In genomic region chr17:57559226-57559625, GRCh38 we compare ENCODE assay signal across 16 cellular contexts.
A peak's percentile ranks its signal among the peaks of the same experiment; 100 is the strongest.
DNase-seq lines count a peak whose midpoint lies in the region; ATAC-seq and TF ChIP-seq lines count a peak whose summit lies in the region.
"Had no signal": no experiment of that assay in that cellular context is flagged by ENCODE, and none has a peak within 500 bp of the region (broad histone marks: within the 10 kb centered on the region; RNA-seq: fewer than 3 reads in every experiment).

No MANE protein-coding gene starts in this region.

- in situ Hi-C loops in GM23248 (cut with MboI), result no loop called here

- no peaks in the 10 kb centered on the region for H3K79me2 ChIP-seq in GM23248 (ENCODE audit: insufficient read depth)

- H3K4me2 ChIP-seq in BLaER1 (peak overlapping the region; percentile 97), GM23248 (ENCODE audit: unreplicated experiment) (no peak overlapping the region)

- peaks cover 4% of the 10 kb centered on the region for H3K27me3 Mint-ChIP-seq in brain
- H3K27me3 Mint-ChIP-seq in neural crest cell (ENCODE audit: low read depth), result peaks cover 3% of the 10 kb centered on the region
- H3K27me3 Mint-ChIP-seq: CD4-positive, CD25-positive, alpha-beta regulatory T cell had no signal

- ATAC-seq in psoas muscle, result no peak
- ATAC-seq in stimulated activated effector memory CD8-positive, alpha-beta T cell treated with anti-CD3 and anti-CD28 coated beads, Interleukin-12 subunit alpha, Interleukin-12 subunit beta, amount 100 ng/mL, for 72 hours, result no peak

- H3K27ac Mint-ChIP-seq in brain (peak overlapping the region; percentile 34 to 99 (median 89)), neural crest cell (ENCODE audit: unreplicated experiment) (peak overlapping the region; percentile 83)
- no peak overlapping the region for H3K27ac Mint-ChIP-seq in stimulated activated effector memory CD8-positive, alpha-beta T cell treated with anti-CD3 and anti-CD28 coated beads, Interleukin-12 subunit alpha, Interleukin-12 subunit beta, amount 100 ng/mL, for 72 hours

- intact Hi-C loops in psoas muscle (cut with DNase I), result no loop called here

- H4K20me1 ChIP-seq in BLaER1 (no peaks in the 10 kb centered on the region), GM23248 (ENCODE audit: insufficient read depth) (no peaks in the 10 kb centered on the region)

- 66 to 81% (median 73%) methylated on average over 7 of the region's 7 CpGs for WGBS in psoas muscle, 3 donors
- WGBS in GM23248 (ENCODE audit: low coverage in 1 of 2, low lambda C conversion rate in 2 of 2, missing lambda C conversion rate in 2 of 2), 2 experiments, result 76 to 81% methylated on average over 7 of the region's 7 CpGs

- H3K9me3 Mint-ChIP-seq in brain, result no peaks in the 10 kb centered on the region
- no peaks in the 10 kb centered on the region for H3K9me3 Mint-ChIP-seq in neural crest cell
- no peaks in the 10 kb centered on the region for H3K9me3 Mint-ChIP-seq in stimulated activated effector memory CD8-positive, alpha-beta T cell treated with anti-CD3 and anti-CD28 coated beads, Interleukin-12 subunit alpha, Interleukin-12 subunit beta, amount 100 ng/mL, for 72 hours
- H3K9me3 Mint-ChIP-seq: CD4-positive, CD25-positive, alpha-beta regulatory T cell had no signal

- no peaks in the 10 kb centered on the region for H3K27me3 ChIP-seq in BLaER1
- H3K27me3 ChIP-seq in psoas muscle (ENCODE audit: insufficient read depth in 3 of 3, low read length in 2 of 3), result no peaks in the 10 kb centered on the region
- no peaks in the 10 kb centered on the region for H3K27me3 ChIP-seq in GM23248 (replicated peaks; ENCODE audit: insufficient read depth)
- H3K27me3 ChIP-seq: SJCRH30 had no signal

- H3K27ac ChIP-seq in BLaER1, result peak overlapping the region; percentile 97
- no peak overlapping the region for H3K27ac ChIP-seq in psoas muscle
- no peak overlapping the region for H3K27ac ChIP-seq in GM23248
- H3K27ac ChIP-seq: SJCRH30 had no signal

- H3K36me3 Mint-ChIP-seq in brain (no peaks in the 10 kb centered on the region), neural crest cell (ENCODE audit: low read depth) (no peaks in the 10 kb centered on the region)
- no peaks in the 10 kb centered on the region for H3K36me3 Mint-ChIP-seq in stimulated activated effector memory CD8-positive, alpha-beta T cell treated with anti-CD3 and anti-CD28 coated beads, Interleukin-12 subunit alpha, Interleukin-12 subunit beta, amount 100 ng/mL, for 72 hours

- peak overlapping the region; percentile 90 for H3K9ac ChIP-seq in BLaER1
- H3K9ac ChIP-seq in GM23248, result no peak overlapping the region

- H3K36me3 ChIP-seq in BLaER1 (peaks cover 58% of the 10 kb centered on the region), psoas muscle (ENCODE audit: insufficient read depth in 1 of 2, low read depth in 1 of 2) (no peaks in the 10 kb centered on the region), GM23248 (ENCODE audit: low read depth) (no peaks in the 10 kb centered on the region)
- H3K36me3 ChIP-seq: SJCRH30 had no signal

- H3K4me1 Mint-ChIP-seq in brain (peaks cover 95% of the 10 kb centered on the region), neural crest cell (peaks cover 90% of the 10 kb centered on the region)
- H3K4me1 Mint-ChIP-seq in stimulated activated effector memory CD8-positive, alpha-beta T cell treated with anti-CD3 and anti-CD28 coated beads, Interleukin-12 subunit alpha, Interleukin-12 subunit beta, amount 100 ng/mL, for 72 hours, result peaks cover 25% of the 10 kb centered on the region

- H3K9me2 ChIP-seq in GM23248 (ENCODE audit: insufficient read depth), result no peaks in the 10 kb centered on the region

- H2AFZ ChIP-seq in GM23248, result no peak overlapping the region

- H3F3A ChIP-seq in GM23248 (ENCODE audit: insufficient read depth), result no peaks in the 10 kb centered on the region

- H3K4me3 ChIP-seq in BLaER1, result no peak overlapping the region; the same call in 1 of the 2 replicates
- H3K4me3 ChIP-seq in psoas muscle, result no peak overlapping the region
- H3K4me3 ChIP-seq in GM23248, result no peak overlapping the region
- H3K4me3 ChIP-seq: SJCRH30 had no signal

- H3K4me1 ChIP-seq in BLaER1, result peaks cover 99% of the 10 kb centered on the region
- peaks cover 28% of the 10 kb centered on the region for H3K4me1 ChIP-seq in psoas muscle
- peaks cover 9% of the 10 kb centered on the region for H3K4me1 ChIP-seq in GM23248 (ENCODE audit: insufficient read depth)

- TF ChIP-seq CTCF in brain (conservative IDR thresholded peaks at IDR 0.05) (no peak), neural crest cell (conservative IDR thresholded peaks at IDR 0.05) (no peak), psoas muscle (IDR thresholded peaks at IDR 0.05) (no peak)

- H3K4me3 Mint-ChIP-seq in brain (no peak overlapping the region), neural crest cell (no peak overlapping the region)
- no peak overlapping the region for H3K4me3 Mint-ChIP-seq in stimulated activated effector memory CD8-positive, alpha-beta T cell treated with anti-CD3 and anti-CD28 coated beads, Interleukin-12 subunit alpha, Interleukin-12 subunit beta, amount 100 ng/mL, for 72 hours
- H3K4me3 Mint-ChIP-seq: CD4-positive, CD25-positive, alpha-beta regulatory T cell had no signal

- peak; percentile 38 for DNase-seq in MV-4-11 (lab: John Stamatoyannopoulos, UW)
- DNase-seq in neural crest cell (ENCODE audit: low read depth, low spot score), result no peak
- DNase-seq in psoas muscle, result no peak
- DNase-seq in stimulated activated effector memory CD8-positive, alpha-beta T cell treated with anti-CD3 and anti-CD28 coated beads, Interleukin-12 subunit alpha, Interleukin-12 subunit beta, amount 100 ng/mL, for 72 hours (ENCODE audit: low spot score in 2 of 2), result no peak
- DNase-seq in DMS53 (lab: John Stamatoyannopoulos, UW), result no peak
- no peak for DNase-seq in GM23248
- DNase-seq: CD4-positive, CD25-positive, alpha-beta regulatory T cell; GOT3; KBM-7; NCI-H1417; NCI-H2029; NCI-H510A; RPMI8226; SJCRH30 had no signal

- H3K9me3 ChIP-seq in BLaER1 (no peaks in the 10 kb centered on the region), psoas muscle (no peaks in the 10 kb centered on the region), GM23248 (ENCODE audit: low read depth) (no peaks in the 10 kb centered on the region)
- H3K9me3 ChIP-seq: SJCRH30 had no signal
